11 cellular contexts compared by ENCODE assay signal in genomic region chrX:136170109-136170800, GRCh38. TPM values are rescaled to one million over a fixed set of nuclear protein-coding genes. Genes with fewer than 3 reads are reported as not detected.
A peak's percentile ranks its signal among the peaks of the same experiment; 100 is the strongest.
DNase-seq lines count a peak whose midpoint lies in the region; ATAC-seq and TF ChIP-seq lines count a peak whose summit lies in the region.
"Had no signal": no experiment of that assay in that cellular context is flagged by ENCODE, and none has a peak within 500 bp of the region (broad histone marks: within the 10 kb centered on the region; RNA-seq: fewer than 3 reads in every experiment).

No MANE protein-coding gene starts in this region.

- intact Hi-C loops in lower lobe of right lung (cut with DNase I) (no loop called here), thyroid gland (cut with DNase I) (no loop called here)

- H3K4me3 ChIP-seq in HUES48 (ENCODE audit: low read depth, low read length) (no peak overlapping the region), duodenal mucosa (ENCODE audit: low read depth in 1 of 2, low read length in 2 of 2) (no peak overlapping the region), lower lobe of right lung (no peak overlapping the region), thyroid gland (replicated peaks in 1 of 3) (no peak overlapping the region)

- H3K9me3 ChIP-seq in HUES48 (ENCODE audit: control insufficient read depth, insufficient read depth, low read length) (no peaks in the 10 kb centered on the region), duodenal mucosa (ENCODE audit: control insufficient read depth in 1 of 2, low read length in 2 of 2) (no peaks in the 10 kb centered on the region), lower lobe of right lung (no peaks in the 10 kb centered on the region), thyroid gland (no peaks in the 10 kb centered on the region)

- H3K27ac ChIP-seq in HUES48 (ENCODE audit: low read depth, low read length), result peak overlapping the region; percentile 49
- H3K27ac ChIP-seq in duodenal mucosa (ENCODE audit: low read depth, low read length), result peak overlapping the region; percentile 20
- H3K27ac ChIP-seq in lower lobe of right lung, result peak overlapping the region; percentile 74
- peak overlapping the region; percentile 81 to 87 (median 83) for H3K27ac ChIP-seq in thyroid gland

- DNase-seq in lower lobe of right lung, result no peak
- peak; percentile 28 to 34 for DNase-seq in thyroid gland
- DNase-seq in stimulated activated CD4-positive, alpha-beta T cell treated with anti-CD3 and anti-CD28 coated beads, Interleukin-4, amount 100 ng/mL, for 24 hours, result no peak
- DNase-seq in DMS153 treated with DMSO at 0.1 percent for 48 hours (lab: John Stamatoyannopoulos, UW; ENCODE audit: unreplicated experiment), result no peak
- DNase-seq in DMS79 treated with DMSO at 0.1 percent for 48 hours (lab: John Stamatoyannopoulos, UW), result no peak
- DNase-seq: activated T-cell treated with anti-CD3 and anti-CD28 coated beads, Interleukin-2, amount 50 U/mL, for 72 hours; foreskin melanocyte; NCI-H187 had no signal

- WGBS in thyroid gland, 2 donors, result 57 to 64% methylated on average over 8 to 9 of the region's 9 CpGs

- ATAC-seq in lower lobe of right lung (peak in 1 of 2 donors; percentile 53), HG03108 (IDR thresholded peaks at IDR 0.05; ENCODE audit: unreplicated experiment) (no peak)
- ATAC-seq: activated T-cell treated with anti-CD3 and anti-CD28 coated beads, Interleukin-2, amount 50 U/mL, for 72 hours had no signal

- TF ChIP-seq CTCF in lower lobe of right lung (IDR thresholded peaks at IDR 0.05), result peak; percentile 13
- TF ChIP-seq CTCF in thyroid gland (IDR thresholded peaks at IDR 0.05), result peak in 4 of 6 experiments; percentile 13 to 39 (median 30)

- peaks cover 56% of the 10 kb centered on the region for H3K4me1 ChIP-seq in HUES48 (ENCODE audit: control insufficient read depth, insufficient read depth, low read length)
- peaks cover 0 to 8% of the 10 kb centered on the region in 2 donors for H3K4me1 ChIP-seq in duodenal mucosa (ENCODE audit: control insufficient read depth in 1 of 2, insufficient read depth in 2 of 2, low read length in 2 of 2)
- H3K4me1 ChIP-seq in lower lobe of right lung, result peaks cover 4% of the 10 kb centered on the region
- H3K4me1 ChIP-seq in thyroid gland, result peaks cover 19 to 52% of the 10 kb centered on the region in 2 donors

- TF ChIP-seq POLR2A in thyroid gland (IDR thresholded peaks at IDR 0.05), result peak in 1 of 2 donors; percentile 5

- H3K9ac ChIP-seq in HUES48 (ENCODE audit: low read depth, low read length) (no peak overlapping the region), duodenal mucosa (ENCODE audit: low read depth in 1 of 2, low read length in 2 of 2) (no peak overlapping the region)

- peaks cover 3% of the 10 kb centered on the region; the same call in 1 of the 2 replicates for H3K36me3 ChIP-seq in HUES48 (ENCODE audit: control insufficient read depth, insufficient read depth, low read length)
- no peaks in the 10 kb centered on the region for H3K36me3 ChIP-seq in duodenal mucosa (ENCODE audit: control insufficient read depth in 1 of 2, insufficient read depth in 2 of 2, low read length in 2 of 2)
- no peaks in the 10 kb centered on the region for H3K36me3 ChIP-seq in lower lobe of right lung
- no peaks in the 10 kb centered on the region for H3K36me3 ChIP-seq in thyroid gland

- H3K27me3 ChIP-seq in HUES48 (ENCODE audit: control insufficient read depth, insufficient read depth, low read length) (no peaks in the 10 kb centered on the region), duodenal mucosa (ENCODE audit: control insufficient read depth in 1 of 2, insufficient read depth in 2 of 2, low read length in 2 of 2) (no peaks in the 10 kb centered on the region), lower lobe of right lung (ENCODE audit: low read depth) (no peaks in the 10 kb centered on the region), thyroid gland (no peaks in the 10 kb centered on the region)

RNA-seq across cellular contexts. Expression of gene FHL1, which starts 22.9 kb away (rescaled TPM):
- total RNA-seq in lower lobe of right lung (248 TPM), thyroid gland (100 to 1,000 TPM; 223 to 313 (median 230) TPM)

Comparison
In these comparisons a context has a peak if more than half of its experiments do, and no peak if none do; other contexts are left out.
1. H3K27ac ChIP-seq: peak in every context shown above with its lines; median percentile 83 in thyroid gland; 74 in lower lobe of right lung; 49 in HUES48; 20 in duodenal mucosa.
2. DNase-seq: peak in thyroid gland (2 of 2); none in lower lobe of right lung (single experiment), stimulated activated CD4-positive, alpha-beta T cell treated with anti-CD3 and anti-CD28 coated beads, Interleukin-4, amount 100 ng/mL, for 24 hours (single experiment), DMS153 treated with DMSO at 0.1 percent for 48 hours (single experiment) and DMS79 treated with DMSO at 0.1 percent for 48 hours (single experiment).